26 cellular contexts compared by ENCODE assay signal in genomic region chr4:30399476-30399875, GRCh38.
"Had no signal": no experiment of that assay in that cellular context is flagged by ENCODE, and none has a peak within 500 bp of the region (broad histone marks: within the 10 kb centered on the region; RNA-seq: fewer than 3 reads in every experiment).

No MANE protein-coding gene starts in this region.

- DNase-seq: colonic mucosa; effector memory CD8-positive, alpha-beta T cell; foreskin fibroblast; heart left ventricle; hippocampal formation; left cardiac atrium; left lung; mesenchymal stem cell; naive thymus-derived CD8-positive, alpha-beta T cell; nephron progenitor cell; nucleus accumbens; psoas muscle; right cardiac atrium; spleen; stimulated activated CD4-positive, alpha-beta T cell treated with anti-CD3 and anti-CD28 coated beads, Interleukin-4, amount 100 ng/mL, for 4 hours; stimulated activated naive CD8-positive, alpha-beta T cell treated with anti-CD3 and anti-CD28 coated beads, Interleukin-15, Interleukin-2, amounts not matched to agents 100 U/mL and 50 U/mL, for 24 hours; substantia nigra; testis; tibial artery; upper lobe of right lung had no signal

- ATAC-seq: effector memory CD8-positive, alpha-beta T cell; gastroesophageal sphincter; heart left ventricle; left cardiac atrium; left lung; naive thymus-derived CD8-positive, alpha-beta T cell; psoas muscle; right cardiac atrium; stimulated activated memory B cell treated with anti-CD40 and anti-IgM and Interleukin-4, amounts not matched to agents 10 μg/mL and 1 μg/mL and 100 μg/mL, for 72 hours; stimulated activated naive CD8-positive, alpha-beta T cell treated with anti-CD3 and anti-CD28 coated beads, Interleukin-15, Interleukin-2, amounts not matched to agents 100 U/mL and 50 U/mL, for 24 hours; upper lobe of right lung had no signal

- H3K4me3 Mint-ChIP-seq: effector memory CD8-positive, alpha-beta T cell; naive thymus-derived CD8-positive, alpha-beta T cell; nephron progenitor cell; stimulated activated memory B cell treated with anti-CD40 and anti-IgM and Interleukin-4, amounts not matched to agents 10 μg/mL and 1 μg/mL and 100 μg/mL, for 72 hours had no signal

- H3K4me1 ChIP-seq: colonic mucosa, gastroesophageal sphincter, heart left ventricle, left lung, psoas muscle, spleen, testis, tibial artery, upper lobe of right lung, vagina had no signal

- H3K4me1 Mint-ChIP-seq: naive thymus-derived CD8-positive, alpha-beta T cell; nephron progenitor cell; stimulated activated memory B cell treated with anti-CD40 and anti-IgM and Interleukin-4, amounts not matched to agents 10 μg/mL and 1 μg/mL and 100 μg/mL, for 72 hours had no signal

- H3K9me3 ChIP-seq: colonic mucosa, gastroesophageal sphincter, psoas muscle, testis, tibial artery, upper lobe of right lung, vagina had no signal

- H3K27me3 ChIP-seq: colonic mucosa, gastroesophageal sphincter, heart left ventricle, left lung, spleen, testis, tibial artery, upper lobe of right lung, vagina had no signal

- H3K4me3 ChIP-seq: colonic mucosa, gastroesophageal sphincter, heart left ventricle, left lung, psoas muscle, skin epidermis, spleen, testis, tibial artery, upper lobe of right lung, vagina had no signal

- H3K36me3 ChIP-seq: colonic mucosa, gastroesophageal sphincter, heart left ventricle, left lung, spleen, tibial artery, upper lobe of right lung, vagina had no signal

- H3K9me3 Mint-ChIP-seq: nephron progenitor cell had no signal

- H3K27me3 Mint-ChIP-seq: effector memory CD8-positive, alpha-beta T cell; naive thymus-derived CD8-positive, alpha-beta T cell; stimulated activated memory B cell treated with anti-CD40 and anti-IgM and Interleukin-4, amounts not matched to agents 10 μg/mL and 1 μg/mL and 100 μg/mL, for 72 hours had no signal

- H3K27ac ChIP-seq: colonic mucosa, gastroesophageal sphincter, heart left ventricle, left lung, psoas muscle, skin epidermis, spleen, testis, tibial artery, upper lobe of right lung, vagina had no signal

- FAIRE-seq: endometrium, islet of Langerhans had no signal

- H3K36me3 Mint-ChIP-seq: naive thymus-derived CD8-positive, alpha-beta T cell; stimulated activated memory B cell treated with anti-CD40 and anti-IgM and Interleukin-4, amounts not matched to agents 10 μg/mL and 1 μg/mL and 100 μg/mL, for 72 hours had no signal

- H3K27ac Mint-ChIP-seq: effector memory CD8-positive, alpha-beta T cell; naive thymus-derived CD8-positive, alpha-beta T cell; nephron progenitor cell; stimulated activated memory B cell treated with anti-CD40 and anti-IgM and Interleukin-4, amounts not matched to agents 10 μg/mL and 1 μg/mL and 100 μg/mL, for 72 hours had no signal
